In genomic region chr5:54669285-54669684, GRCh38 we compare ENCODE assay signal across 18 cellular contexts.
DNase-seq lines count a peak whose midpoint lies in the region; ATAC-seq, FAIRE-seq and TF ChIP-seq lines count a peak whose summit lies in the region.
"Had no signal": no experiment of that assay in that cellular context is flagged by ENCODE, and none has a peak within 500 bp of the region (broad histone marks: within the 10 kb centered on the region; RNA-seq: fewer than 3 reads in every experiment).

No MANE protein-coding gene starts in this region.

- peaks cover 21% of the 10 kb centered on the region; the same call in 1 of the 2 replicates for H3F3A ChIP-seq in GM23248 (ENCODE audit: insufficient read depth)

- H3K4me3 Mint-ChIP-seq in central memory CD8-positive, alpha-beta T cell, result no peak overlapping the region
- H3K4me3 Mint-ChIP-seq in WTC11, result no peak overlapping the region
- H3K4me3 Mint-ChIP-seq: endodermal cell, nephron progenitor cell had no signal

- CTCF ChIA-PET in WTC11 (lab: Charles Lee), result interaction anchor here (0.7 kb wide), 1 partner anchor 176 kb away, joined by 4 read pairs; no protein-coding TSS in a partner anchor

- no peaks in the 10 kb centered on the region for H3K79me2 ChIP-seq in GM23248 (ENCODE audit: insufficient read depth)

- WGBS in GM23248 (ENCODE audit: low coverage in 1 of 2, low lambda C conversion rate in 2 of 2, missing lambda C conversion rate in 2 of 2), 2 experiments, result 8 to 20% methylated on average over 1 of the region's 1 CpG
- 3 to 6% methylated on average over 1 of the region's 1 CpG for whole genome bisulfite sequencing in aorta, 2 donors

- H3K36me3 Mint-ChIP-seq in central memory CD8-positive, alpha-beta T cell (ENCODE audit: insufficient read depth), result peaks cover 3% of the 10 kb centered on the region
- peaks cover 26% of the 10 kb centered on the region for H3K36me3 Mint-ChIP-seq in WTC11

- H3K27me3 ChIP-seq in GM23248 (replicated peaks; ENCODE audit: insufficient read depth), result no peaks in the 10 kb centered on the region
- no peaks in the 10 kb centered on the region for H3K27me3 ChIP-seq in right atrium auricular region
- no peaks in the 10 kb centered on the region for H3K27me3 ChIP-seq in aorta (ENCODE audit: control insufficient read depth in 1 of 2, insufficient read depth in 2 of 2, low read length in 1 of 2)
- H3K27me3 ChIP-seq: cardiac muscle cell had no signal

- H3K4me1 ChIP-seq in GM23248 (ENCODE audit: insufficient read depth) (peaks cover 32% of the 10 kb centered on the region), right atrium auricular region (peaks cover 0 to 3% of the 10 kb centered on the region in 2 donors), aorta (ENCODE audit: control insufficient read depth in 1 of 2, insufficient read depth in 2 of 2, low read length in 2 of 2) (peaks cover 4 to 10% of the 10 kb centered on the region in 2 donors)

- H3K4me1 Mint-ChIP-seq in central memory CD8-positive, alpha-beta T cell, result peaks cover 40% of the 10 kb centered on the region
- H3K4me1 Mint-ChIP-seq in WTC11, result no peaks in the 10 kb centered on the region
- H3K4me1 Mint-ChIP-seq: endodermal cell had no signal

- peak overlapping the region; percentile 13; the same call in 1 of the 2 replicates for H3K27ac ChIP-seq in GM23248
- H3K27ac ChIP-seq in right atrium auricular region, result no peak overlapping the region
- H3K27ac ChIP-seq in aorta (ENCODE audit: low read depth in 1 of 2, low read length in 2 of 2), result no peak overlapping the region
- H3K27ac ChIP-seq: cardiac muscle cell, lower lobe of right lung had no signal

- POLR2A ChIA-PET in WTC11 (lab: Charles Lee), result no interaction called here

- TF ChIP-seq CTCF in right atrium auricular region (IDR thresholded peaks at IDR 0.05), result no peak
- no peak for TF ChIP-seq CTCF in WTC11 (IDR thresholded peaks at IDR 0.05)

- no peak for ATAC-seq in central memory CD8-positive, alpha-beta T cell (replicated peaks; ENCODE audit: extremely low read depth, poor library complexity, severe bottlenecking)
- no peak for ATAC-seq in WTC11
- ATAC-seq in aorta (ENCODE audit: low FRiP score), result no peak
- ATAC-seq: HCT116, lower lobe of right lung had no signal

- H4K20me1 ChIP-seq in GM23248 (ENCODE audit: insufficient read depth), result no peaks in the 10 kb centered on the region

- no peaks in the 10 kb centered on the region for H3K36me3 ChIP-seq in GM23248 (ENCODE audit: low read depth)
- H3K36me3 ChIP-seq in right atrium auricular region, result no peaks in the 10 kb centered on the region
- H3K36me3 ChIP-seq in aorta (ENCODE audit: control insufficient read depth in 1 of 2, insufficient read depth in 2 of 2, low read length in 1 of 2), result peaks cover 0 to 3% of the 10 kb centered on the region in 2 donors
- H3K36me3 ChIP-seq: cardiac muscle cell, lower lobe of right lung had no signal

- H3K4me2 ChIP-seq in GM23248 (ENCODE audit: unreplicated experiment), result no peak overlapping the region

- peaks cover 3% of the 10 kb centered on the region for H3K9me3 ChIP-seq in GM23248 (ENCODE audit: low read depth)
- H3K9me3 ChIP-seq in right atrium auricular region, result peaks cover 0 to 15% of the 10 kb centered on the region in 2 donors
- H3K9me3 ChIP-seq in aorta (ENCODE audit: control insufficient read depth, low read length), result no peaks in the 10 kb centered on the region

- H3K9me3 Mint-ChIP-seq in central memory CD8-positive, alpha-beta T cell, result no peaks in the 10 kb centered on the region
- H3K9me3 Mint-ChIP-seq in WTC11, result peaks cover 72% of the 10 kb centered on the region

- H3K9ac ChIP-seq in GM23248, result no peak overlapping the region

- DNase-seq in AG20443 (ENCODE audit: low spot score) (peak; percentile 40), GM23248 (peak; percentile 53), myocyte (ENCODE audit: low read depth) (peak; percentile 80), right atrium auricular region (ENCODE audit: low spot score) (no peak), GM12891 (ENCODE audit: insufficient read length, low spot score) (no peak), WTC11 (ENCODE audit: low spot score) (no peak), aorta (no peak)
- DNase-seq in central memory CD8-positive, alpha-beta T cell (ENCODE audit: low spot score in 2 of 2), result no peak
- DNase-seq: activated CD4-positive, alpha-beta T cell treated with anti-CD3 and anti-CD28 coated beads for 1 hour; activated naive CD4-positive, alpha-beta T cell treated with anti-CD3 and anti-CD28 coated beads, Interleukin-2, amount 50 U/mL, for 16 hours; AML-193; endodermal cell; Kasumi-1; lower lobe of right lung; NCI-H1417 treated with DMSO at 0.1 percent for 48 hours; nephron progenitor cell had no signal

- peak overlapping the region; percentile 90 for H3K27ac Mint-ChIP-seq in central memory CD8-positive, alpha-beta T cell (ENCODE audit: low read depth)
- H3K27ac Mint-ChIP-seq in WTC11, result no peak overlapping the region
- H3K27ac Mint-ChIP-seq: endodermal cell had no signal

- intact Hi-C loops in aorta (cut with DNase I), result no loop called here

- no peak overlapping the region for H3K4me3 ChIP-seq in GM23248
- H3K4me3 ChIP-seq in right atrium auricular region, result no peak overlapping the region
- H3K4me3 ChIP-seq in aorta (ENCODE audit: low read length in 2 of 2), result no peak overlapping the region
- H3K4me3 ChIP-seq: cardiac muscle cell, lower lobe of right lung had no signal

- H3K27me3 Mint-ChIP-seq in central memory CD8-positive, alpha-beta T cell, result no peaks in the 10 kb centered on the region
- no peaks in the 10 kb centered on the region; the same call in 1 of the 2 replicates for H3K27me3 Mint-ChIP-seq in WTC11 (ENCODE audit: low read depth)

- H2AFZ ChIP-seq in GM23248, result no peak overlapping the region

- no peak for TF ChIP-seq POLR2A in GM12891 (IDR thresholded peaks at IDR 0.05; ENCODE audit: low read depth, low read length)

- H3K9me2 ChIP-seq in GM23248 (ENCODE audit: insufficient read depth), result no peaks in the 10 kb centered on the region

- in situ Hi-C loops in GM23248 (cut with MboI), result no loop called here

- no peak for FAIRE-seq in GM12891 (lab: Jason Lieb, UNC)

TF ChIP-seq in GM12891, 5 proteins besides CTCF, POLR2A, EP300 and RAD21:
- TF ChIP-seq TAF1 (IDR thresholded peaks at IDR 0.05; ENCODE audit: low read depth, low read length) (no peak), POLR2AphosphoS5 (IDR thresholded peaks at IDR 0.05; ENCODE audit: low read depth, low read length) (no peak), POU2F2 (IDR thresholded peaks at IDR 0.05; ENCODE audit: low read depth, low read length) (no peak), PAX5 (IDR thresholded peaks at IDR 0.05; ENCODE audit: insufficient read depth, low read length, severe bottlenecking) (no peak)
TF ChIP-seq in GM12891: peak in this region for 0.

TF ChIP-seq in WTC11, 78 proteins besides CTCF, POLR2A, EP300 and RAD21:
- TF ChIP-seq CREB1 (CRISPR knock-in tag; IDR thresholded peaks at IDR 0.05), result no peak
- no peak for TF ChIP-seq ELF4 (CRISPR knock-in tag; IDR thresholded peaks at IDR 0.05; ENCODE audit: low read depth)
- TF ChIP-seq HMGA2 (CRISPR knock-in tag; IDR thresholded peaks at IDR 0.05), result no peak
- TF ChIP-seq ATF3 (CRISPR knock-in tag; conservative IDR thresholded peaks at IDR 0.05), result no peak
- TF ChIP-seq RORB (CRISPR knock-in tag; IDR thresholded peaks at IDR 0.05), result no peak
- no peak for TF ChIP-seq TCF7 (CRISPR knock-in tag; IDR thresholded peaks at IDR 0.05; ENCODE audit: low read depth)
- TF ChIP-seq, protein P1, sequence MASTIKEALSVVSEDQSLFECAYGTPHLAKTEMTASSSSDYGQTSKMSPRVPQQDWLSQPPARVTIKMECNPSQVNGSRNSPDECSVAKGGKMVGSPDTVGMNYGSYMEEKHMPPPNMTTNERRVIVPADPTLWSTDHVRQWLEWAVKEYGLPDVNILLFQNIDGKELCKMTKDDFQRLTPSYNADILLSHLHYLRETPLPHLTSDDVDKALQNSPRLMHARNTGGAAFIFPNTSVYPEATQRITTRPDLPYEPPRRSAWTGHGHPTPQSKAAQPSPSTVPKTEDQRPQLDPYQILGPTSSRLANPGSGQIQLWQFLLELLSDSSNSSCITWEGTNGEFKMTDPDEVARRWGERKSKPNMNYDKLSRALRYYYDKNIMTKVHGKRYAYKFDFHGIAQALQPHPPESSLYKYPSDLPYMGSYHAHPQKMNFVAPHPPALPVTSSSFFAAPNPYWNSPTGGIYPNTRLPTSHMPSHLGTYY (CRISPR knock-in tag; IDR thresholded peaks at IDR 0.05), result no peak
- TF ChIP-seq, protein P2, sequence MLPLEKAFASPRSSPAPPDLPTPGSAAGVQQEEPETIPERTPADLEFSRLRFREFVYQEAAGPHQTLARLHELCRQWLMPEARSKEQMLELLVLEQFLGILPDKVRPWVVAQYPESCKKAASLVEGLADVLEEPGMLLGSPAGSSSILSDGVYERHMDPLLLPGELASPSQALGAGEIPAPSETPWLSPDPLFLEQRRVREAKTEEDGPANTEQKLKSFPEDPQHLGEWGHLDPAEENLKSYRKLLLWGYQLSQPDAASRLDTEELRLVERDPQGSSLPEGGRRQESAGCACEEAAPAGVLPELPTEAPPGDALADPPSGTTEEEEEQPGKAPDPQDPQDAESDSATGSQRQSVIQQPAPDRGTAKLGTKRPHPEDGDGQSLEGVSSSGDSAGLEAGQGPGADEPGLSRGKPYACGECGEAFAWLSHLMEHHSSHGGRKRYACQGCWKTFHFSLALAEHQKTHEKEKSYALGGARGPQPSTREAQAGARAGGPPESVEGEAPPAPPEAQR (CRISPR knock-in tag; IDR thresholded peaks at IDR 0.05), result no peak
- TF ChIP-seq E2F5 (CRISPR knock-in tag; IDR thresholded peaks at IDR 0.05), result no peak

Comparison
In these comparisons a context has a peak if more than half of its experiments do, and no peak if none do; other contexts are left out.
1. DNase-seq: peak in AG20443 (single experiment), GM23248 (single experiment) and myocyte (single experiment); none in central memory CD8-positive, alpha-beta T cell (0 of 2), right atrium auricular region (single experiment), GM12891 (single experiment), WTC11 (single experiment) and aorta (0 of 2).